Comparison of ENCODE assay signal across 8 cellular contexts in genomic region chr1:221829327-221830011, GRCh38.
DNase-seq lines count a peak whose midpoint lies in the region; ATAC-seq, FAIRE-seq and TF ChIP-seq lines count a peak whose summit lies in the region.

No MANE protein-coding gene starts in this region.

- no peaks in the 10 kb centered on the region for H3K36me3 ChIP-seq in effector memory CD4-positive, alpha-beta T cell (ENCODE audit: control insufficient read depth, insufficient read depth, low read length)
- H3K36me3 ChIP-seq in body of pancreas (replicated peaks in 1 of 2; ENCODE audit: insufficient read depth in 1 of 2, low read depth in 2 of 2), result no peaks in the 10 kb centered on the region

- no peaks in the 10 kb centered on the region for H3K27me3 Mint-ChIP-seq in T-helper 1 cell treated with Interleukin-12 subunit alpha and Interleukin-12 subunit beta and Interleukin-4 antibody, amounts not matched to agents 30 μg/mL and 1 μg/mL, for 36 hours (ENCODE audit: low read depth)

- H3K27ac ChIP-seq in effector memory CD4-positive, alpha-beta T cell (ENCODE audit: insufficient read depth, low read length, poor library complexity, severe bottlenecking), result no peak overlapping the region
- no peak overlapping the region for H3K27ac ChIP-seq in body of pancreas

- WGBS in body of pancreas, 2 donors, result 53 to 69% methylated on average over 5 of the region's 5 CpGs

- TF ChIP-seq POLR2A in H54 (IDR thresholded peaks at IDR 0.05; ENCODE audit: low read depth, low read length) (no peak), body of pancreas (IDR thresholded peaks at IDR 0.05) (no peak)

- no peak for TF ChIP-seq CTCF in body of pancreas (IDR thresholded peaks at IDR 0.05)

- peak overlapping the region; percentile 97 for H3K27ac Mint-ChIP-seq in T-helper 1 cell treated with Interleukin-12 subunit alpha and Interleukin-12 subunit beta and Interleukin-4 antibody, amounts not matched to agents 30 μg/mL and 1 μg/mL, for 36 hours

- intact Hi-C loops in body of pancreas (cut with DNase I), result no loop called here

- DNase-seq in H54 (ENCODE audit: insufficient read length, low spot score) (peak; percentile 49), body of pancreas (no peak), NCI-H2196 treated with DMSO at 0.1 percent for 48 hours (lab: John Stamatoyannopoulos, UW; ENCODE audit: unreplicated experiment) (no peak), NCI-H510A treated with DMSO at 0.1 percent for 48 hours (lab: John Stamatoyannopoulos, UW) (no peak), NCI-H187 treated with DMSO at 0.1 percent for 48 hours (lab: John Stamatoyannopoulos, UW) (no peak)
- peak; percentile 3 to 27 (median 11) for DNase-seq in effector memory CD4-positive, alpha-beta T cell
- DNase-seq in stimulated activated CD4-positive, alpha-beta T cell treated with anti-CD3 and anti-CD28 coated beads, Interleukin-2, amount 100 ng/mL, for 48 hours, result peak; percentile 34 to 40

- ATAC-seq in body of pancreas, result no peak

- no peaks in the 10 kb centered on the region for H3K9me3 Mint-ChIP-seq in T-helper 1 cell treated with Interleukin-12 subunit alpha and Interleukin-12 subunit beta and Interleukin-4 antibody, amounts not matched to agents 30 μg/mL and 1 μg/mL, for 36 hours

- peaks cover 69% of the 10 kb centered on the region for H3K4me1 Mint-ChIP-seq in T-helper 1 cell treated with Interleukin-12 subunit alpha and Interleukin-12 subunit beta and Interleukin-4 antibody, amounts not matched to agents 30 μg/mL and 1 μg/mL, for 36 hours (ENCODE audit: low read depth)

- FAIRE-seq in H54 (lab: Jason Lieb, UNC), result peak; percentile 6

- H3K4me3 Mint-ChIP-seq in T-helper 1 cell treated with Interleukin-12 subunit alpha and Interleukin-12 subunit beta and Interleukin-4 antibody, amounts not matched to agents 30 μg/mL and 1 μg/mL, for 36 hours, result peak overlapping the region; percentile 74

- no peaks in the 10 kb centered on the region for H3K9me3 ChIP-seq in effector memory CD4-positive, alpha-beta T cell (ENCODE audit: control insufficient read depth, low read length)
- H3K9me3 ChIP-seq in body of pancreas, result no peaks in the 10 kb centered on the region

- no peaks in the 10 kb centered on the region for H3K27me3 ChIP-seq in effector memory CD4-positive, alpha-beta T cell (replicated peaks; ENCODE audit: control insufficient read depth, insufficient read depth, low read length, poor library complexity, severe bottlenecking)
- H3K27me3 ChIP-seq in body of pancreas, result no peaks in the 10 kb centered on the region

- H3K36me3 Mint-ChIP-seq in T-helper 1 cell treated with Interleukin-12 subunit alpha and Interleukin-12 subunit beta and Interleukin-4 antibody, amounts not matched to agents 30 μg/mL and 1 μg/mL, for 36 hours (ENCODE audit: low read depth), result no peaks in the 10 kb centered on the region

- H3K4me3 ChIP-seq in effector memory CD4-positive, alpha-beta T cell (ENCODE audit: insufficient read depth, low read depth, low read length, poor library complexity, severe bottlenecking), result no peak overlapping the region
- no peak overlapping the region for H3K4me3 ChIP-seq in body of pancreas

- H3K4me1 ChIP-seq in effector memory CD4-positive, alpha-beta T cell (ENCODE audit: control insufficient read depth, insufficient read depth, low read length, poor library complexity, severe bottlenecking), result peaks cover 13% of the 10 kb centered on the region
- H3K4me1 ChIP-seq in body of pancreas, result no peaks in the 10 kb centered on the region

Comparison
In these comparisons a context has a peak if more than half of its experiments do, and no peak if none do; other contexts are left out.
1. DNase-seq: peak in H54 (single experiment), effector memory CD4-positive, alpha-beta T cell (3 of 3) and stimulated activated CD4-positive, alpha-beta T cell treated with anti-CD3 and anti-CD28 coated beads, Interleukin-2, amount 100 ng/mL, for 48 hours (2 of 2); none in body of pancreas (0 of 4), NCI-H2196 treated with DMSO at 0.1 percent for 48 hours (single experiment), NCI-H510A treated with DMSO at 0.1 percent for 48 hours (single experiment) and NCI-H187 treated with DMSO at 0.1 percent for 48 hours (single experiment).